ENCODE assay signal across 23 cellular contexts in the genomic region with DNA sequence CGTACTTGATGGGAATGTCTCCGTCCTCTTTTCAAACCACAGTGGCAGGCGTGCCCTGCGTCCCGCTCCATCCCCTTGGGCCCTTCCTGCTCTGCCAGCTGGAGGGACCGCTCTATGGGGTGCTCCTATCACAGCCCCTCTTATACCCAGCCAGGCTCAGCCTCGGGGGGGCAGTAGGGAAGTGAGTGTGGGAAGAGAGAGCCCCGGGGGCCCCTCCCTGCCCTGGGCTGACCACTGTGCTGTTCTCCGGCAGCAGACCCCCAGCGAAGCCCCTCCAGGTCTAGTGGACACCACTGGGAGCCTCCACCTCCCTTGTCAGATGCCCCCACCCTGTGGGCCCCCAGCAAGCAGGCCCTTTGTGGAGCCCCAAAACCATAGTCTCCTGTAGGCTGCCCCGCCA.
"Had no signal": no experiment of that assay in that cellular context is flagged by ENCODE, and none has a peak within 500 bp of the region (broad histone marks: within the 10 kb centered on the region; RNA-seq: fewer than 3 reads in every experiment).

No MANE protein-coding gene starts in this region.

- H3K27ac ChIP-seq: ascending aorta, cardiac muscle cell, heart left ventricle, parathyroid adenoma, right atrium auricular region, transverse colon, vagina, VCaP had no signal

- H3K4me3 ChIP-seq: ascending aorta, cardiac muscle cell, heart left ventricle, right atrium auricular region, transverse colon, vagina had no signal

- H3K4me1 ChIP-seq: ascending aorta, heart left ventricle, parathyroid adenoma, right atrium auricular region, transverse colon, vagina had no signal

- H3K36me3 ChIP-seq: ascending aorta, cardiac muscle cell, heart left ventricle, right atrium auricular region, transverse colon, vagina had no signal

- DNase-seq: activated CD4-positive, alpha-beta memory T cell treated with anti-CD3 and anti-CD28 coated beads, Interleukin-2, amount 10 ng/mL, durations not matched to agents 7 days and 5 days; activated CD4-positive, alpha-beta T cell treated with anti-CD3 and anti-CD28 coated beads for 1 hour; activated CD4-positive, alpha-beta T cell treated with anti-CD3 and anti-CD28 coated beads, Interleukin-2, amount 10 ng/mL, durations not matched to agents 7 days and 5 days; activated CD8-positive, alpha-beta memory T cell treated with anti-CD3 and anti-CD28 coated beads, Interleukin-2, amount 50 U/mL, for 48 hours; activated naive CD4-positive, alpha-beta T cell treated with anti-CD3 and anti-CD28 coated beads for 36 hours; activated naive CD8-positive, alpha-beta T cell treated with anti-CD3 and anti-CD28 coated beads, Interleukin-2, amount 10 ng/mL, durations not matched to agents 7 days and 5 days; activated T-cell treated with anti-CD3 and anti-CD28 coated beads, Interleukin-2, amount 50 U/mL, for 24 hours; foreskin fibroblast; heart left ventricle; left ventricle myocardium superior; naive B cell; nucleus accumbens; stimulated activated CD4-positive, alpha-beta T cell treated with anti-CD3 and anti-CD28 coated beads, Interleukin-15, amount 100 ng/mL, for 24 hours; stimulated activated CD4-positive, alpha-beta T cell treated with anti-CD3 and anti-CD28 coated beads, Interleukin-2, amount 100 ng/mL, for 24 hours; stimulated activated naive B cell treated with anti-CD40 and anti-IgM and Interleukin-4, amounts not matched to agents 10 μg/mL and 1 μg/mL and 100 μg/mL, for 72 hours; T-helper 1 cell; transverse colon had no signal

- H3K9me3 ChIP-seq: ascending aorta, heart left ventricle, right atrium auricular region, transverse colon, vagina had no signal

- H3K27me3 ChIP-seq: ascending aorta, cardiac muscle cell, right atrium auricular region, vagina had no signal
